ENCODE assay signal across 25 cellular contexts in genomic region chr2:120391905-120392665, GRCh38. TPM values are rescaled to one million over a fixed set of nuclear protein-coding genes. Genes with fewer than 3 reads are reported as not detected.
A peak's percentile ranks its signal among the peaks of the same experiment; 100 is the strongest.
DNase-seq lines count a peak whose midpoint lies in the region; ATAC-seq and TF ChIP-seq lines count a peak whose summit lies in the region.
"Had no signal": no experiment of that assay in that cellular context is flagged by ENCODE, and none has a peak within 500 bp of the region (broad histone marks: within the 10 kb centered on the region; RNA-seq: fewer than 3 reads in every experiment).

No MANE protein-coding gene starts in this region.

- H3K27me3 Mint-ChIP-seq in endodermal cell (ENCODE audit: insufficient read depth) (peaks cover 12% of the 10 kb centered on the region), osteocyte (ENCODE audit: unreplicated experiment) (peaks cover 18% of the 10 kb centered on the region)
- no peaks in the 10 kb centered on the region for H3K27me3 Mint-ChIP-seq in activated T-helper 1 cell treated with anti-CD3 and anti-CD28 coated beads, Interleukin-12 subunit alpha, Interleukin-12 subunit beta, Interleukin-2, Interleukin-4 antibody, amounts not matched to agents 30 ng/mL and 10 ng/mL and 1 ng/mL, durations not matched to agents 14 hours and 24 hours and 36 hours (ENCODE audit: insufficient read depth)
- H3K27me3 Mint-ChIP-seq in stimulated activated naive CD8-positive, alpha-beta T cell treated with anti-CD3 and anti-CD28 coated beads, Interleukin-15, amount 100 ng/mL, for 72 hours = peaks cover 3% of the 10 kb centered on the region
- H3K27me3 Mint-ChIP-seq: dendritic cell treated with granulocyte-macrophage colony-stimulating factor and Interleukin-4, amounts not matched to agents 40 ng/mL and 50 ng/mL, for 4 days had no signal

- no peak overlapping the region for H3K4me3 ChIP-seq in endodermal cell (ENCODE audit: low read length)
- H3K4me3 ChIP-seq: SK-N-MC, thyroid gland had no signal

- ATAC-seq in Right ventricle myocardium superior (ENCODE audit: poor library complexity) = no peak
- ATAC-seq in left cardiac atrium = no peak
- ATAC-seq in stimulated activated naive CD8-positive, alpha-beta T cell treated with anti-CD3 and anti-CD28 coated beads, Interleukin-15, amount 100 ng/mL, for 72 hours = no peak
- ATAC-seq: activated T-helper 17 cell treated with anti-CD3 and anti-CD28 coated beads, Interleukin-2, amount 50 U/mL, for 72 hours; stimulated activated naive CD8-positive, alpha-beta T cell treated with anti-CD3 and anti-CD28 coated beads, Interleukin-15, Interleukin-2, amounts not matched to agents 100 U/mL and 50 U/mL, for 24 hours had no signal

- H3K27ac ChIP-seq in endodermal cell (ENCODE audit: low read depth, low read length) = no peak overlapping the region
- H3K27ac ChIP-seq: SK-N-MC, thyroid gland had no signal

- TF ChIP-seq CTCF in endodermal cell (conservative IDR thresholded peaks at IDR 0.05) (no peak), osteocyte (IDR thresholded peaks at IDR 0.05) (no peak)

- H3K9me3 Mint-ChIP-seq in endodermal cell = no peaks in the 10 kb centered on the region
- no peaks in the 10 kb centered on the region for H3K9me3 Mint-ChIP-seq in osteocyte (ENCODE audit: unreplicated experiment)
- H3K9me3 Mint-ChIP-seq in activated T-helper 1 cell treated with anti-CD3 and anti-CD28 coated beads, Interleukin-12 subunit alpha, Interleukin-12 subunit beta, Interleukin-2, Interleukin-4 antibody, amounts not matched to agents 30 ng/mL and 10 ng/mL and 1 ng/mL, durations not matched to agents 14 hours and 24 hours and 36 hours = no peaks in the 10 kb centered on the region
- H3K9me3 Mint-ChIP-seq in stimulated activated naive CD8-positive, alpha-beta T cell treated with anti-CD3 and anti-CD28 coated beads, Interleukin-15, amount 100 ng/mL, for 72 hours = no peaks in the 10 kb centered on the region
- H3K9me3 Mint-ChIP-seq: activated naive CD8-positive, alpha-beta T cell treated with anti-CD3 and anti-CD28 coated beads for 36 hours; activated T-helper 17 cell treated with anti-CD3 and anti-CD28 coated beads, Interleukin-2, amount 50 U/mL, for 72 hours; dendritic cell treated with granulocyte-macrophage colony-stimulating factor and Interleukin-4, amounts not matched to agents 40 ng/mL and 50 ng/mL, for 4 days; neural crest cell; T-helper 1 cell treated with Interleukin-12 subunit alpha and Interleukin-12 subunit beta and Interleukin-4 antibody, amounts not matched to agents 30 μg/mL and 1 μg/mL, for 36 hours had no signal

- H3K4me3 Mint-ChIP-seq in endodermal cell (no peak overlapping the region), osteocyte (ENCODE audit: unreplicated experiment) (no peak overlapping the region)
- H3K4me3 Mint-ChIP-seq in activated T-helper 1 cell treated with anti-CD3 and anti-CD28 coated beads, Interleukin-12 subunit alpha, Interleukin-12 subunit beta, Interleukin-2, Interleukin-4 antibody, amounts not matched to agents 30 ng/mL and 10 ng/mL and 1 ng/mL, durations not matched to agents 14 hours and 24 hours and 36 hours = no peak overlapping the region
- H3K4me3 Mint-ChIP-seq in stimulated activated naive CD8-positive, alpha-beta T cell treated with anti-CD3 and anti-CD28 coated beads, Interleukin-15, amount 100 ng/mL, for 72 hours = no peak overlapping the region
- H3K4me3 Mint-ChIP-seq: activated naive CD8-positive, alpha-beta T cell treated with anti-CD3 and anti-CD28 coated beads for 36 hours; activated T-helper 17 cell treated with anti-CD3 and anti-CD28 coated beads, Interleukin-2, amount 50 U/mL, for 72 hours; dendritic cell treated with granulocyte-macrophage colony-stimulating factor and Interleukin-4, amounts not matched to agents 40 ng/mL and 50 ng/mL, for 4 days; HFFc6; neural crest cell; T-helper 1 cell treated with Interleukin-12 subunit alpha and Interleukin-12 subunit beta and Interleukin-4 antibody, amounts not matched to agents 30 μg/mL and 1 μg/mL, for 36 hours had no signal

- no peaks in the 10 kb centered on the region for H3K4me1 ChIP-seq in endodermal cell (ENCODE audit: control insufficient read depth, insufficient read depth, low read length)

- no peaks in the 10 kb centered on the region for H3K9me3 ChIP-seq in endodermal cell (ENCODE audit: control insufficient read depth, low read length)
- H3K9me3 ChIP-seq: thyroid gland had no signal

- peak; percentile 27 for DNase-seq in Right ventricle myocardium superior
- no peak for DNase-seq in left cardiac atrium
- peak; percentile 35 for DNase-seq in endodermal cell
- peak; percentile 76 for DNase-seq in osteocyte (ENCODE audit: extremely low spot score, unreplicated experiment)
- no peak for DNase-seq in activated T-helper 1 cell treated with anti-CD3 and anti-CD28 coated beads, Interleukin-12 subunit alpha, Interleukin-12 subunit beta, Interleukin-2, Interleukin-4 antibody, amounts not matched to agents 30 ng/mL and 10 ng/mL and 1 ng/mL, durations not matched to agents 14 hours and 24 hours and 36 hours (ENCODE audit: low spot score)
- no peak for DNase-seq in stimulated activated naive CD8-positive, alpha-beta T cell treated with anti-CD3 and anti-CD28 coated beads, Interleukin-15, amount 100 ng/mL, for 72 hours
- no peak for DNase-seq in T-helper 1 cell
- DNase-seq: activated CD4-positive, CD25-positive, alpha-beta regulatory T cell treated with anti-CD3 and anti-CD28 coated beads, Interleukin-2, amount 50 U/mL, for 72 hours; activated naive CD8-positive, alpha-beta T cell treated with anti-CD3 and anti-CD28 coated beads for 36 hours; HFFc6; KG1; MM.1S; NCI-H1417; NCI-H2029 treated with DMSO at 0.1 percent for 48 hours; NCI-H226; RPMI8226; stimulated activated naive CD8-positive, alpha-beta T cell treated with anti-CD3 and anti-CD28 coated beads, Interleukin-15, Interleukin-2, amounts not matched to agents 100 U/mL and 50 U/mL, for 24 hours; thyroid gland had no signal

- no peak overlapping the region for H3K27ac Mint-ChIP-seq in endodermal cell
- no peak overlapping the region for H3K27ac Mint-ChIP-seq in osteocyte (ENCODE audit: unreplicated experiment)
- H3K27ac Mint-ChIP-seq in activated T-helper 1 cell treated with anti-CD3 and anti-CD28 coated beads, Interleukin-12 subunit alpha, Interleukin-12 subunit beta, Interleukin-2, Interleukin-4 antibody, amounts not matched to agents 30 ng/mL and 10 ng/mL and 1 ng/mL, durations not matched to agents 14 hours and 24 hours and 36 hours = no peak overlapping the region
- H3K27ac Mint-ChIP-seq in stimulated activated naive CD8-positive, alpha-beta T cell treated with anti-CD3 and anti-CD28 coated beads, Interleukin-15, amount 100 ng/mL, for 72 hours = no peak overlapping the region
- H3K27ac Mint-ChIP-seq: activated naive CD8-positive, alpha-beta T cell treated with anti-CD3 and anti-CD28 coated beads for 36 hours; activated T-helper 17 cell treated with anti-CD3 and anti-CD28 coated beads, Interleukin-2, amount 50 U/mL, for 72 hours; dendritic cell treated with granulocyte-macrophage colony-stimulating factor and Interleukin-4, amounts not matched to agents 40 ng/mL and 50 ng/mL, for 4 days; HFFc6; T-helper 1 cell treated with Interleukin-12 subunit alpha and Interleukin-12 subunit beta and Interleukin-4 antibody, amounts not matched to agents 30 μg/mL and 1 μg/mL, for 36 hours had no signal

- intact Hi-C loops in Right ventricle myocardium superior (cut with DNase I) (no loop called here), left cardiac atrium (cut with DNase I) (no loop called here)
- intact Hi-C loops in activated T-helper 1 cell treated with anti-CD3 and anti-CD28 coated beads, Interleukin-12 subunit alpha, Interleukin-12 subunit beta, Interleukin-2, Interleukin-4 antibody, amounts not matched to agents 30 ng/mL and 10 ng/mL and 1 ng/mL, durations not matched to agents 14 hours and 24 hours and 36 hours (cut with micrococcal nuclease) = no loop called here

- H3K27me3 ChIP-seq in endodermal cell (ENCODE audit: control insufficient read depth, insufficient read depth, low read length, poor library complexity, severe bottlenecking) = peaks cover 11% of the 10 kb centered on the region
- H3K27me3 ChIP-seq: thyroid gland had no signal

- no peak overlapping the region for H3K9ac ChIP-seq in endodermal cell (ENCODE audit: extremely low read depth, low read length, poor library complexity, severe bottlenecking)

- no peaks in the 10 kb centered on the region for H3K36me3 Mint-ChIP-seq in endodermal cell (ENCODE audit: low read depth)
- H3K36me3 Mint-ChIP-seq in osteocyte (ENCODE audit: unreplicated experiment) = no peaks in the 10 kb centered on the region
- no peaks in the 10 kb centered on the region for H3K36me3 Mint-ChIP-seq in activated T-helper 1 cell treated with anti-CD3 and anti-CD28 coated beads, Interleukin-12 subunit alpha, Interleukin-12 subunit beta, Interleukin-2, Interleukin-4 antibody, amounts not matched to agents 30 ng/mL and 10 ng/mL and 1 ng/mL, durations not matched to agents 14 hours and 24 hours and 36 hours (ENCODE audit: low read depth)
- H3K36me3 Mint-ChIP-seq: activated naive CD8-positive, alpha-beta T cell treated with anti-CD3 and anti-CD28 coated beads for 36 hours had no signal

- WGBS in endodermal cell (ENCODE audit: insufficient coverage in 1 of 2, insufficient read length in 1 of 2), 2 experiments = 88 to 95% methylated on average over 7 to 16 of the region's 16 CpGs

- no peaks in the 10 kb centered on the region for H3K36me3 ChIP-seq in endodermal cell (ENCODE audit: control insufficient read depth, insufficient read depth, low read length)
- H3K36me3 ChIP-seq: thyroid gland had no signal

- peaks cover 2% of the 10 kb centered on the region for H3K4me1 Mint-ChIP-seq in endodermal cell
- peaks cover 1% of the 10 kb centered on the region for H3K4me1 Mint-ChIP-seq in osteocyte (ENCODE audit: unreplicated experiment)
- no peaks in the 10 kb centered on the region for H3K4me1 Mint-ChIP-seq in activated T-helper 1 cell treated with anti-CD3 and anti-CD28 coated beads, Interleukin-12 subunit alpha, Interleukin-12 subunit beta, Interleukin-2, Interleukin-4 antibody, amounts not matched to agents 30 ng/mL and 10 ng/mL and 1 ng/mL, durations not matched to agents 14 hours and 24 hours and 36 hours (ENCODE audit: low read depth)
- H3K4me1 Mint-ChIP-seq in stimulated activated naive CD8-positive, alpha-beta T cell treated with anti-CD3 and anti-CD28 coated beads, Interleukin-15, amount 100 ng/mL, for 72 hours = no peaks in the 10 kb centered on the region
- H3K4me1 Mint-ChIP-seq: activated naive CD8-positive, alpha-beta T cell treated with anti-CD3 and anti-CD28 coated beads for 36 hours; activated T-helper 17 cell treated with anti-CD3 and anti-CD28 coated beads, Interleukin-2, amount 50 U/mL, for 72 hours; neural crest cell had no signal

RNA-seq across cellular contexts. Expression of gene INHBB, which starts 46.1 kb away (rescaled TPM):
- 8.2 TPM for total RNA-seq in Right ventricle myocardium superior
- total RNA-seq in left cardiac atrium = 1 to 10 TPM; 3.7 to 3.9 TPM
- total RNA-seq in endodermal cell = not detected
- polyA plus RNA-seq in endodermal cell (2013, experiment 1 of 2) = 0.14 TPM
- 0.17 TPM for polyA plus RNA-seq in endodermal cell (2013, experiment 2 of 2)
- total RNA-seq in osteocyte = 0.50 and 0.62 TPM in 2 replicates
- not detected in 2 replicates for total RNA-seq in activated T-helper 1 cell treated with anti-CD3 and anti-CD28 coated beads, Interleukin-12 subunit alpha, Interleukin-12 subunit beta, Interleukin-2, Interleukin-4 antibody, amounts not matched to agents 30 ng/mL and 10 ng/mL and 1 ng/mL, durations not matched to agents 14 hours and 24 hours and 36 hours
- total RNA-seq: activated CD8-positive, alpha-beta memory T cell treated with anti-CD3 and anti-CD28 coated beads for 36 hours; activated naive CD8-positive, alpha-beta T cell treated with anti-CD3 and anti-CD28 coated beads for 36 hours; activated T-helper 17 cell treated with anti-CD3 and anti-CD28 coated beads, Interleukin-2, amount 50 U/mL, for 72 hours; fibroblast of lung had no signal

Comparison
In these comparisons a context has a peak if more than half of its experiments do, and no peak if none do; other contexts are left out.
1. DNase-seq: peak in Right ventricle myocardium superior (single experiment), endodermal cell (single experiment) and osteocyte (single experiment); none in left cardiac atrium (single experiment), activated T-helper 1 cell treated with anti-CD3 and anti-CD28 coated beads, Interleukin-12 subunit alpha, Interleukin-12 subunit beta, Interleukin-2, Interleukin-4 antibody, amounts not matched to agents 30 ng/mL and 10 ng/mL and 1 ng/mL, durations not matched to agents 14 hours and 24 hours and 36 hours (single experiment), stimulated activated naive CD8-positive, alpha-beta T cell treated with anti-CD3 and anti-CD28 coated beads, Interleukin-15, amount 100 ng/mL, for 72 hours (0 of 2) and T-helper 1 cell (0 of 5).